In the genomic region with DNA sequence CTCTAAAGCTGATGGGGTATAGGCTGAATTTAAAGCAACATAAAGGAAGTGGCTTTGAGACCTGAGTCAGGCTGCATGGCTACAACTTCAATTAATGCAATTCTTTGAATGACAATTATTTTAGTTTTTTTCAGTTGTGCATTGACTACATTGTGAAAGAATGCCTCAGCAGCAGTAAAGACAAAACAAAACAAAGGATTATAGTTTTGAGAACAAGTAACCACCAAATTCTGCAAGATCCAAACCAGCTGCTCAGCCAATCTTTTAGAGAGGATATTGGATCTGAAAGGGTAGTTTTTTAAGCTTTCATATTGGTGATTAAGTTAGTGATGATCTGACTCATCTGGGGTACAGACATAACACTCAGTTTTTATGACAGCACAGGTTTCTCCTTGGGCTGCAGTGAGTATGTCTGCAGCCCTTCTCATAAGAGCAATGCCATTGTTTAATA, we compare ENCODE assay signal across 16 cellular contexts. TPM values are rescaled to one million over a fixed set of nuclear protein-coding genes. Genes with fewer than 3 reads are reported as not detected.
DNase-seq lines count a peak whose midpoint lies in the region; ATAC-seq and TF ChIP-seq lines count a peak whose summit lies in the region.
"Had no signal": no experiment of that assay in that cellular context is flagged by ENCODE, and none has a peak within 500 bp of the region (broad histone marks: within the 10 kb centered on the region; RNA-seq: fewer than 3 reads in every experiment).

No MANE protein-coding gene starts in this region.

- no peak overlapping the region for H2AFZ ChIP-seq in mesenchymal stem cell (ENCODE audit: low read depth, low read length)

- H2BK15ac ChIP-seq in mesenchymal stem cell (ENCODE audit: low read depth, poor library complexity, severe bottlenecking), result no peak overlapping the region

- H3K9me3 ChIP-seq in mesenchymal stem cell (ENCODE audit: control insufficient read depth, low read length) (no peaks in the 10 kb centered on the region), left lung (peaks cover 0 to 6% of the 10 kb centered on the region in 2 donors)
- H3K9me3 ChIP-seq: tibial artery had no signal

- ATAC-seq in GM18519 (IDR thresholded peaks at IDR 0.05; ENCODE audit: low FRiP score, unreplicated experiment) (peak; percentile 72), GM21390 (IDR thresholded peaks at IDR 0.05; ENCODE audit: unreplicated experiment) (peak; percentile 87), HG03442 (IDR thresholded peaks at IDR 0.05; ENCODE audit: unreplicated experiment) (peak; percentile 71), left lung (no peak)

- no peak overlapping the region for H3K4ac ChIP-seq in mesenchymal stem cell (ENCODE audit: low read depth in 1 of 2, low read length in 2 of 2)

- H2BK5ac ChIP-seq in mesenchymal stem cell (ENCODE audit: low read depth, low read length, poor library complexity, severe bottlenecking), result no peak overlapping the region

- no peaks in the 10 kb centered on the region for H3K4me1 ChIP-seq in mesenchymal stem cell (ENCODE audit: control insufficient read depth, insufficient read depth, low read depth, low read length)
- no peaks in the 10 kb centered on the region for H3K4me1 ChIP-seq in left lung
- H3K4me1 ChIP-seq: tibial artery had no signal

- no peak overlapping the region for H3K9ac ChIP-seq in mesenchymal stem cell (ENCODE audit: low read length)

- H2BK12ac ChIP-seq in mesenchymal stem cell (ENCODE audit: low read length in 2 of 2), result no peak overlapping the region

- H4K8ac ChIP-seq in mesenchymal stem cell (ENCODE audit: low read length), result no peak overlapping the region

- no peak overlapping the region for H2BK120ac ChIP-seq in mesenchymal stem cell (ENCODE audit: low read depth, low read length)

- no peak overlapping the region for H3K4me2 ChIP-seq in mesenchymal stem cell (ENCODE audit: low read length, poor library complexity, severe bottlenecking)

- no peak overlapping the region for H4K91ac ChIP-seq in mesenchymal stem cell (ENCODE audit: low read length)

- H3K27ac ChIP-seq in mesenchymal stem cell (ENCODE audit: low read length, poor library complexity, severe bottlenecking) (peak overlapping the region; percentile 15), caudate nucleus (ENCODE audit: low read depth, low read length) (no peak overlapping the region), left lung (no peak overlapping the region)
- H3K27ac ChIP-seq: tibial artery, VCaP had no signal

- intact Hi-C loops in left lung (cut with DNase I), result no loop called here

- no peak overlapping the region for H3K18ac ChIP-seq in mesenchymal stem cell (ENCODE audit: low read depth in 1 of 2, low read length in 2 of 2)

- no peaks in the 10 kb centered on the region for H3K36me3 ChIP-seq in mesenchymal stem cell (ENCODE audit: control insufficient read depth in 1 of 2, insufficient read depth in 2 of 2, low read depth in 1 of 2, low read length in 2 of 2)
- H3K36me3 ChIP-seq in left lung, result no peaks in the 10 kb centered on the region
- H3K36me3 ChIP-seq: tibial artery had no signal

- no peak for TF ChIP-seq CTCF in left lung (IDR thresholded peaks at IDR 0.05)

- no peaks in the 10 kb centered on the region for H3K79me1 ChIP-seq in mesenchymal stem cell (replicated peaks; ENCODE audit: low read length, poor library complexity, severe bottlenecking)

- no peak overlapping the region for H3K4me3 ChIP-seq in mesenchymal stem cell (ENCODE audit: insufficient read depth in 1 of 2, low read depth in 1 of 2, low read length in 2 of 2)
- no peak overlapping the region for H3K4me3 ChIP-seq in left lung
- H3K4me3 ChIP-seq: lung, tibial artery had no signal

- peaks cover 0 to 2% of the 10 kb centered on the region in 2 experiments for H3K27me3 ChIP-seq in mesenchymal stem cell (ENCODE audit: control insufficient read depth in 1 of 2, insufficient read depth in 1 of 2, low read length in 2 of 2)
- H3K27me3 ChIP-seq in left lung, result no peaks in the 10 kb centered on the region
- H3K27me3 ChIP-seq: tibial artery had no signal

- H3K14ac ChIP-seq in mesenchymal stem cell (ENCODE audit: low read length in 2 of 2), result no peak overlapping the region

- no peak overlapping the region for H3K23ac ChIP-seq in mesenchymal stem cell (ENCODE audit: low read length in 2 of 2)

- DNase-seq in mesenchymal stem cell, result no peak
- DNase-seq in caudate nucleus (lab: John Stamatoyannopoulos, UW), result no peak
- no peak for DNase-seq in left lung
- no peak for DNase-seq in NCI-H526 treated with DMSO at 0.1 percent for 48 hours (lab: John Stamatoyannopoulos, UW)
- no peak for DNase-seq in NCI-H1436 (lab: John Stamatoyannopoulos, UW)
- DNase-seq: activated naive CD4-positive, alpha-beta T cell; dermis blood vessel endothelial cell; head of caudate nucleus; Karpas-422; SHP77; tibial artery had no signal

- H2AK5ac ChIP-seq in mesenchymal stem cell (ENCODE audit: low read length, severe bottlenecking), result no peak overlapping the region

RNA-seq across cellular contexts. Expression of a gene that starts 40.6 kb away (rescaled TPM):
- 0.01 TPM for polyA plus RNA-seq in mesenchymal stem cell (2013, experiment 1 of 2)
- not detected for polyA plus RNA-seq in mesenchymal stem cell (2013, experiment 2 of 2)
- total RNA-seq in left lung, result 1 to 10 TPM in 1 of 2 donors, under 1 TPM in 1; 0.55 to 2.9 TPM

RNA-seq across cellular contexts. Expression of a gene that starts 41.6 kb away (rescaled TPM):
- 38.2 TPM for polyA plus RNA-seq in mesenchymal stem cell (2013, experiment 1 of 2)
- 37.1 TPM for polyA plus RNA-seq in mesenchymal stem cell (2013, experiment 2 of 2)
- 10 to 100 TPM; 37.8 to 79.3 TPM for total RNA-seq in left lung
